ENCODE assay signal across 16 cellular contexts in the genomic region with DNA sequence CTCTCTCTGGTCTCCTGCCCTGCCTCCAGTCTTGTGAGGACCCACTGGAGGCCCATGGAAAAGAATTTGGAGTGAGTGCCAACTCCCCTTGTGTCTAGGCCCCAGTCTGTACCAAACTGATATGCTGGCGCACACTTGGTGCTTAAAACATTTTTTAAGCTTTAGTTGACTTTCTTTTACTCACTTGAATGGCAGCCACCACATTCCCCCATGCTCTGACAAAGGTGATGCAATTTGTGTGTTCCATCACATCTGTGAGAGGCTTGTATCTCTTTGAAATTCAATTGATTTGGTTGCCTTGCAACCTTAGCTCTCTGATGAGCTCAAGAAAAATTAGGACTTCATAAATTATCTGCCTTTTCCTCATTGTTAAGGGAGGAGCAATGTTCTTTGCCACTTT. TPM values are rescaled to one million over a fixed set of nuclear protein-coding genes. Genes with fewer than 3 reads are reported as not detected.
DNase-seq lines count a peak whose midpoint lies in the region; TF ChIP-seq lines count a peak whose summit lies in the region.
"Had no signal": no experiment of that assay in that cellular context is flagged by ENCODE, and none has a peak within 500 bp of the region (broad histone marks: within the 10 kb centered on the region; RNA-seq: fewer than 3 reads in every experiment).

No MANE protein-coding gene starts in this region.

- H3K9me3 Mint-ChIP-seq in HFFc6, result no peaks in the 10 kb centered on the region
- peaks cover 6% of the 10 kb centered on the region for H3K9me3 Mint-ChIP-seq in nephron progenitor cell

- intact Hi-C loops in head of caudate nucleus (cut with DNase I), result no loop called here

- DNase-seq in EL, result peak; percentile 36
- peak; percentile 16 for DNase-seq in HFFc6
- DNase-seq in cardiac fibroblast (ENCODE audit: low read depth in 2 of 2), result peak; percentile 5 to 47
- DNase-seq in nephron progenitor cell, result no peak
- no peak for DNase-seq in NOMO-1 treated with dmso at 0.1 percent for 144 hours (lab: John Stamatoyannopoulos, UW; ENCODE audit: unreplicated experiment)
- no peak for DNase-seq in head of caudate nucleus
- DNase-seq in NK-92 treated with Interleukin-12 subunit alpha and Interleukin-12 subunit beta, amount 100 ng/mL, for 24 hours (lab: John Stamatoyannopoulos, UW), result no peak
- DNase-seq in inferior parietal cortex (ENCODE audit: extremely low spot score), result no peak
- DNase-seq: AML-193, H7, NCI-H1105, NCI-H2081, NCI-H2171 treated with DMSO at 0.1 percent for 48 hours, NCI-H446 treated with DMSO at 0.1 percent for 48 hours, NCI-H69 had no signal

- H3K27me3 Mint-ChIP-seq in HFFc6 (ENCODE audit: insufficient read depth) (peaks cover 11% of the 10 kb centered on the region), nephron progenitor cell (ENCODE audit: low read depth, poor library complexity) (peaks cover 7% of the 10 kb centered on the region)

- H3K36me3 Mint-ChIP-seq in HFFc6 (ENCODE audit: low read depth) (no peaks in the 10 kb centered on the region), nephron progenitor cell (ENCODE audit: low read depth) (no peaks in the 10 kb centered on the region)

- H3K4me3 ChIP-seq in cardiac fibroblast (replicated peaks in 1 of 2; ENCODE audit: low read depth in 2 of 2, low read length in 2 of 2), result no peak overlapping the region
- H3K4me3 ChIP-seq: A549 had no signal

- H3K4me1 Mint-ChIP-seq in HFFc6 (ENCODE audit: low read depth) (peaks cover 12% of the 10 kb centered on the region), nephron progenitor cell (peaks cover 18% of the 10 kb centered on the region)

- H3K4me3 Mint-ChIP-seq in HFFc6 (no peak overlapping the region), nephron progenitor cell (no peak overlapping the region)

- TF ChIP-seq CTCF in HFFc6 (IDR thresholded peaks at IDR 0.05), result no peak
- no peak for TF ChIP-seq CTCF in cardiac fibroblast (IDR thresholded peaks at IDR 0.05; ENCODE audit: low read depth, low read length)
- no peak for TF ChIP-seq CTCF in nephron progenitor cell (IDR thresholded peaks at IDR 0.05)

- H3K27ac Mint-ChIP-seq in HFFc6, result no peak overlapping the region
- peak overlapping the region; percentile 80 for H3K27ac Mint-ChIP-seq in nephron progenitor cell

RNA-seq across cellular contexts. Expression of a gene that starts 30.5 kb away (rescaled TPM):
- total RNA-seq in HFFc6 (2021; fragmentation: NEBNext Ultra II Directional; extraction: Animal tissue kit (Norgen Biotek cat#: 25700)), result 10 to 100 TPM; 26.2 to 30.3 (median 28.0) TPM

RNA-seq across cellular contexts. Expression of a gene that starts 49.0 kb away (rescaled TPM):
- total RNA-seq in HFFc6 (2021; fragmentation: NEBNext Ultra II Directional; extraction: Animal tissue kit (Norgen Biotek cat#: 25700)), result 10 to 100 TPM; 37.1 to 51.0 (median 44.7) TPM

Comparison
In these comparisons a context has a peak if more than half of its experiments do, and no peak if none do; other contexts are left out.
1. DNase-seq: peak in EL (single experiment), HFFc6 (single experiment) and cardiac fibroblast (2 of 2); none in nephron progenitor cell (single experiment), NOMO-1 treated with dmso at 0.1 percent for 144 hours (single experiment), head of caudate nucleus (0 of 42), NK-92 treated with Interleukin-12 subunit alpha and Interleukin-12 subunit beta, amount 100 ng/mL, for 24 hours (single experiment) and inferior parietal cortex (single experiment).